Comparison of ENCODE assay signal across 8 cellular contexts in genomic region chr19:6125571-6125989, GRCh38. TPM values are rescaled to one million over a fixed set of nuclear protein-coding genes. Genes with fewer than 3 reads are reported as not detected.
DNase-seq lines count a peak whose midpoint lies in the region; ATAC-seq and TF ChIP-seq lines count a peak whose summit lies in the region.

No MANE protein-coding gene starts in this region.

- no peaks in the 10 kb centered on the region for H3K36me3 Mint-ChIP-seq in activated naive CD8-positive, alpha-beta T cell treated with anti-CD3 and anti-CD28 coated beads, Interleukin-2, amount 10 ng/mL, durations not matched to agents 7 days and 5 days

- H3K9me3 ChIP-seq in smooth muscle cell (replicated peaks; ENCODE audit: low read depth), result no peaks in the 10 kb centered on the region

- intact Hi-C loops in left ventricle myocardium superior (cut with micrococcal nuclease), result loop anchor here (2.0 kb wide), 1 partner anchor 77 kb away; no protein-coding TSS in a partner anchor

- H3K4me2 ChIP-seq in smooth muscle cell, result no peak overlapping the region

- peaks cover 4% of the 10 kb centered on the region for H3K27me3 Mint-ChIP-seq in activated naive CD8-positive, alpha-beta T cell treated with anti-CD3 and anti-CD28 coated beads, Interleukin-2, amount 10 ng/mL, durations not matched to agents 7 days and 5 days

- H3K4me1 ChIP-seq in smooth muscle cell (ENCODE audit: low read depth), result no peaks in the 10 kb centered on the region

- no peak overlapping the region for H2AFZ ChIP-seq in smooth muscle cell (ENCODE audit: low read depth)

- peaks cover 5% of the 10 kb centered on the region for H3K4me1 Mint-ChIP-seq in activated naive CD8-positive, alpha-beta T cell treated with anti-CD3 and anti-CD28 coated beads, Interleukin-2, amount 10 ng/mL, durations not matched to agents 7 days and 5 days

- no peaks in the 10 kb centered on the region for H4K20me1 ChIP-seq in smooth muscle cell (ENCODE audit: low read depth)

- no peaks in the 10 kb centered on the region for H3K27me3 ChIP-seq in smooth muscle cell (ENCODE audit: low read depth)

- POLR2A ChIA-PET in activated naive CD8-positive, alpha-beta T cell treated with anti-CD3 and anti-CD28 coated beads, Interleukin-2, amount 10 ng/mL, durations not matched to agents 7 days and 5 days (lab: Charles Lee), result interaction anchor here (1.8 kb wide), 1 partner anchor 75 kb away, joined by 5 read pairs; no protein-coding TSS in a partner anchor

- WGBS in smooth muscle cell (ENCODE audit: low lambda C conversion rate), result 17% methylated on average over 6 of the region's 6 CpGs

- H3K9me3 Mint-ChIP-seq in activated naive CD8-positive, alpha-beta T cell treated with anti-CD3 and anti-CD28 coated beads, Interleukin-2, amount 10 ng/mL, durations not matched to agents 7 days and 5 days, result peaks cover 1% of the 10 kb centered on the region

- H3K27ac Mint-ChIP-seq in activated naive CD8-positive, alpha-beta T cell treated with anti-CD3 and anti-CD28 coated beads, Interleukin-2, amount 10 ng/mL, durations not matched to agents 7 days and 5 days, result no peak overlapping the region

- H3K79me2 ChIP-seq in smooth muscle cell (ENCODE audit: low read depth), result no peaks in the 10 kb centered on the region

- H3K4me3 ChIP-seq in GM12864 (ENCODE audit: low read depth, low read length), result no peak overlapping the region
- no peak overlapping the region for H3K4me3 ChIP-seq in smooth muscle cell

- H3K36me3 ChIP-seq in smooth muscle cell (ENCODE audit: low read depth), result no peaks in the 10 kb centered on the region

- TF ChIP-seq CTCF in GM12864 (IDR thresholded peaks at IDR 0.05; ENCODE audit: low read depth, low read length, missing control alignments), result peak; percentile 98
- peak; percentile 73 for TF ChIP-seq CTCF in smooth muscle cell (IDR thresholded peaks at IDR 0.05; ENCODE audit: borderline replicate concordance, insufficient read depth, poor library complexity, severe bottlenecking)

- no peak overlapping the region for H3K27ac ChIP-seq in smooth muscle cell (ENCODE audit: low read depth)

- peak; percentile 69 for ATAC-seq in activated naive CD8-positive, alpha-beta T cell treated with anti-CD3 and anti-CD28 coated beads, Interleukin-2, amount 10 ng/mL, durations not matched to agents 7 days and 5 days (ENCODE audit: low read depth)
- peak; percentile 88 for ATAC-seq in left ventricle myocardium superior
- ATAC-seq in GM21360 (IDR thresholded peaks at IDR 0.05; ENCODE audit: unreplicated experiment), result no peak
- ATAC-seq in HG03520 (IDR thresholded peaks at IDR 0.05; ENCODE audit: unreplicated experiment), result no peak

- DNase-seq in GM12864 (ENCODE audit: low read depth), result peak; percentile 53
- DNase-seq in NCI-H1436 (lab: John Stamatoyannopoulos, UW), result peak; percentile 80
- peak; percentile 84 for DNase-seq in SW480 (ENCODE audit: low spot score)
- peak; percentile 47 for DNase-seq in activated naive CD8-positive, alpha-beta T cell treated with anti-CD3 and anti-CD28 coated beads, Interleukin-2, amount 10 ng/mL, durations not matched to agents 7 days and 5 days
- DNase-seq in left ventricle myocardium superior, result peak; percentile 44
- no peak for DNase-seq in smooth muscle cell (lab: John Stamatoyannopoulos, UW; ENCODE audit: unreplicated experiment)

- no peak overlapping the region for H3K9ac ChIP-seq in smooth muscle cell (ENCODE audit: low read depth)

- H3K4me3 Mint-ChIP-seq in activated naive CD8-positive, alpha-beta T cell treated with anti-CD3 and anti-CD28 coated beads, Interleukin-2, amount 10 ng/mL, durations not matched to agents 7 days and 5 days, result no peak overlapping the region

- H3F3A ChIP-seq in smooth muscle cell (ENCODE audit: low read depth), result no peaks in the 10 kb centered on the region

RNA-seq across cellular contexts. Expression of gene ACSBG2, which starts 9.9 kb away (rescaled TPM):
- not detected for total RNA-seq in activated naive CD8-positive, alpha-beta T cell treated with anti-CD3 and anti-CD28 coated beads, Interleukin-2, amount 10 ng/mL, durations not matched to agents 7 days and 5 days
- total RNA-seq in left ventricle myocardium superior, result not detected
- total RNA-seq in smooth muscle cell, result not detected in 2 replicates
- not detected in 2 replicates for polyA plus RNA-seq in smooth muscle cell

RNA-seq across cellular contexts. Expression of gene RFX2, which starts 15.3 kb away (rescaled TPM):
- 10 to 100 TPM in 1 of 2 experiments, 1 to 10 TPM in 1; 9.9 to 12.2 TPM for total RNA-seq in activated naive CD8-positive, alpha-beta T cell treated with anti-CD3 and anti-CD28 coated beads, Interleukin-2, amount 10 ng/mL, durations not matched to agents 7 days and 5 days
- total RNA-seq in left ventricle myocardium superior (4.8 TPM), smooth muscle cell (2.7 and 7.5 TPM in 2 replicates)
- polyA plus RNA-seq in smooth muscle cell, result 4.7 and 6.4 TPM in 2 replicates

Comparison
In these comparisons a context has a peak if more than half of its experiments do, and no peak if none do; other contexts are left out.
1. ATAC-seq: peak in activated naive CD8-positive, alpha-beta T cell treated with anti-CD3 and anti-CD28 coated beads, Interleukin-2, amount 10 ng/mL, durations not matched to agents 7 days and 5 days (single experiment) and left ventricle myocardium superior (single experiment); none in GM21360 (single experiment) and HG03520 (single experiment).